Comparison of ENCODE assay signal across 18 cellular contexts in the genomic region with DNA sequence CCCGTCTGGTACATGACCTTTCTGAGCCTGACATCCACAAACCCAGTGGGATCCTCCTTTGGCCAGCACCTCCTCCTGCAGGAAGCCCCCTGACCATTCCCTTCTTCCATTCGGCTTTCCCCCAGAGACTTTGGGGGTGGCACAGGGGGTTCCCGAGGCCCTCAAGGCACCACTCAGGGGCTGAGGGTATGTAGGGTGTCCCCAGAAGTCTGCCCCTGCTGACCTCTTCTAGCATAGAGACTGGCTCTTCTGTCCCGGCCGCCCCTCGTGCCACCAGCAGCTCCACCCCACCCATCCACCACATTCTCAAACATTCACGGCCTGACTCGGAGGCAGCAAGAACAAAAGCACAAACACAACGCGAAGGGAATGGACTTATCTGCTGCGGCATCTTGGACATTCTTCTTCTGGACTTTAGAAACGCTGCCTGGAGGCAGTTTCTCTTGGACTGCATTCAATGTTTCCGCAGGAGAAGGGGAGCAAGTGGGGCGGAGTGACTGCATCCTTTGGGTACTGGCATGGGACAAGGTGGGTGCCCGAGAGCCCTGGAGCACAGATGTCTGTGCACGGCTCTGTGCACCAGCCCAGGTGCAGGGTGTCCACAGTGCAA. TPM values are rescaled to one million over a fixed set of nuclear protein-coding genes. Genes with fewer than 3 reads are reported as not detected.
DNase-seq lines count a peak whose midpoint lies in the region; ATAC-seq and TF ChIP-seq lines count a peak whose summit lies in the region.
"Had no signal": no experiment of that assay in that cellular context is flagged by ENCODE, and none has a peak within 500 bp of the region (broad histone marks: within the 10 kb centered on the region; RNA-seq: fewer than 3 reads in every experiment).

No MANE protein-coding gene starts in this region.

- no peak for ATAC-seq in naive thymus-derived CD4-positive, alpha-beta T cell
- ATAC-seq: activated T-helper 17 cell treated with anti-CD3 and anti-CD28 coated beads, Interleukin-2, amount 50 U/mL, for 72 hours; esophagus mucosa had no signal

- peak; percentile 2 for DNase-seq in stimulated activated CD4-positive, alpha-beta T cell treated with anti-CD3 and anti-CD28 coated beads, Interleukin-4, amount 100 ng/mL, for 24 hours
- no peak for DNase-seq in stimulated activated CD4-positive, alpha-beta T cell treated with anti-CD3 and anti-CD28 coated beads, Interleukin-4, amount 100 ng/mL, for 4 hours
- peak; percentile 17 to 57 for DNase-seq in breast epithelium (ENCODE audit: low spot score in 2 of 2)
- DNase-seq in neural progenitor cell (ENCODE audit: low spot score), result peak; percentile 2
- DNase-seq in NCI-H524 treated with DMSO at 0.1 percent for 48 hours (lab: John Stamatoyannopoulos, UW), result no peak
- DNase-seq in iPS-NIHi11 (ENCODE audit: low spot score), result no peak
- DNase-seq in naive thymus-derived CD4-positive, alpha-beta T cell, result no peak
- DNase-seq: activated CD4-positive, alpha-beta T cell treated with anti-CD3 and anti-CD28 coated beads for 4 hours; mesendoderm; NCI-H1436 treated with DMSO at 0.1 percent for 48 hours; NCI-H226 had no signal

- no peaks in the 10 kb centered on the region for H3K4me1 Mint-ChIP-seq in neural progenitor cell
- H3K4me1 Mint-ChIP-seq in naive thymus-derived CD4-positive, alpha-beta T cell, result peaks cover 0 to 21% (median 11%) of the 10 kb centered on the region in 7 donors

- POLR2A ChIA-PET in naive thymus-derived CD4-positive, alpha-beta T cell (lab: Charles Lee), result no interaction called here

- no peaks in the 10 kb centered on the region for H4K20me1 ChIP-seq in neural progenitor cell (ENCODE audit: low read depth)
- H4K20me1 ChIP-seq: BLaER1 had no signal

- H3K27ac Mint-ChIP-seq in neural progenitor cell, result peak overlapping the region; percentile 7
- H3K27ac Mint-ChIP-seq in naive thymus-derived CD4-positive, alpha-beta T cell, result peak overlapping the region in 1 of 9 donors; percentile 18
- H3K27ac Mint-ChIP-seq: activated T-helper 17 cell treated with anti-CD3 and anti-CD28 coated beads, Interleukin-2, amount 50 U/mL, for 72 hours; dendritic cell treated with granulocyte-macrophage colony-stimulating factor and Interleukin-4, amounts not matched to agents 40 ng/mL and 50 ng/mL, for 4 days; T-helper 2 cell treated with Interferon-gamma antibody and Interleukin-4, amounts not matched to agents 5 μg/mL and 100 μg/mL, for 36 hours; type B pancreatic cell had no signal

- intact Hi-C loops in breast epithelium (cut with DNase I; ENCODE audit: low total_unique reads), result no loop called here
- intact Hi-C loops in naive thymus-derived CD4-positive, alpha-beta T cell (cut with micrococcal nuclease), result no loop called here

- no peaks in the 10 kb centered on the region for H3F3A ChIP-seq in neural progenitor cell (ENCODE audit: low read depth)

- TF ChIP-seq POLR2A in breast epithelium (IDR thresholded peaks at IDR 0.05), result no peak

- H3K36me3 ChIP-seq in breast epithelium, result no peaks in the 10 kb centered on the region
- H3K36me3 ChIP-seq in neural progenitor cell, result no peaks in the 10 kb centered on the region
- no peaks in the 10 kb centered on the region for H3K36me3 ChIP-seq in naive thymus-derived CD4-positive, alpha-beta T cell (ENCODE audit: control insufficient read depth in 2 of 3, insufficient read depth in 3 of 3, low read length in 3 of 3)
- H3K36me3 ChIP-seq: BLaER1 had no signal

- no peaks in the 10 kb centered on the region for H3K27me3 ChIP-seq in breast epithelium
- no peaks in the 10 kb centered on the region for H3K27me3 ChIP-seq in neural progenitor cell
- no peaks in the 10 kb centered on the region for H3K27me3 ChIP-seq in naive thymus-derived CD4-positive, alpha-beta T cell (ENCODE audit: control insufficient read depth in 2 of 2, insufficient read depth in 2 of 2, low read length in 2 of 2)
- H3K27me3 ChIP-seq: BLaER1 had no signal

- no peaks in the 10 kb centered on the region for H3K79me2 ChIP-seq in neural progenitor cell (ENCODE audit: low read depth)

- TF ChIP-seq CTCF in breast epithelium (IDR thresholded peaks at IDR 0.05) (no peak), neural progenitor cell (IDR thresholded peaks at IDR 0.05) (no peak)

- no peaks in the 10 kb centered on the region for H3K36me3 Mint-ChIP-seq in neural progenitor cell
- no peaks in the 10 kb centered on the region for H3K36me3 Mint-ChIP-seq in naive thymus-derived CD4-positive, alpha-beta T cell
- H3K36me3 Mint-ChIP-seq: type B pancreatic cell had no signal

- no peaks in the 10 kb centered on the region for H3K9me3 ChIP-seq in breast epithelium
- no peaks in the 10 kb centered on the region for H3K9me3 ChIP-seq in neural progenitor cell (ENCODE audit: low read depth)
- H3K9me3 ChIP-seq in naive thymus-derived CD4-positive, alpha-beta T cell (ENCODE audit: control insufficient read depth in 2 of 3, low read length in 3 of 3), result no peaks in the 10 kb centered on the region
- H3K9me3 ChIP-seq: BLaER1 had no signal

- H3K4me3 ChIP-seq in breast epithelium (no peak overlapping the region), neural progenitor cell (no peak overlapping the region)
- no peak overlapping the region for H3K4me3 ChIP-seq in naive thymus-derived CD4-positive, alpha-beta T cell (ENCODE audit: low read length)
- H3K4me3 ChIP-seq: BLaER1, skin epidermis had no signal

- H3K4me1 ChIP-seq in breast epithelium (peaks cover 3 to 10% of the 10 kb centered on the region in 2 donors), neural progenitor cell (peaks cover 6% of the 10 kb centered on the region)
- H3K4me1 ChIP-seq in naive thymus-derived CD4-positive, alpha-beta T cell (ENCODE audit: control insufficient read depth in 2 of 2, insufficient read depth in 2 of 2, low read length in 2 of 2), result no peaks in the 10 kb centered on the region
- H3K4me1 ChIP-seq: BLaER1 had no signal

- no peak overlapping the region for H2AFZ ChIP-seq in neural progenitor cell (replicated peaks)

- no peak overlapping the region for H3K4me2 ChIP-seq in neural progenitor cell
- H3K4me2 ChIP-seq: BLaER1 had no signal

- no peak overlapping the region for H3K4me3 Mint-ChIP-seq in neural progenitor cell
- no peak overlapping the region for H3K4me3 Mint-ChIP-seq in naive thymus-derived CD4-positive, alpha-beta T cell
- H3K4me3 Mint-ChIP-seq: activated T-helper 17 cell treated with anti-CD3 and anti-CD28 coated beads, Interleukin-2, amount 50 U/mL, for 72 hours; dendritic cell treated with granulocyte-macrophage colony-stimulating factor and Interleukin-4, amounts not matched to agents 40 ng/mL and 50 ng/mL, for 4 days; T-helper 2 cell treated with Interferon-gamma antibody and Interleukin-4, amounts not matched to agents 5 μg/mL and 100 μg/mL, for 36 hours; type B pancreatic cell had no signal

- CTCF ChIA-PET in naive thymus-derived CD4-positive, alpha-beta T cell (lab: Charles Lee), result no interaction called here

- H3K9me3 Mint-ChIP-seq in neural progenitor cell, result no peaks in the 10 kb centered on the region
- H3K9me3 Mint-ChIP-seq in naive thymus-derived CD4-positive, alpha-beta T cell, result peaks cover 0 to 3% (median 0%) of the 10 kb centered on the region in 11 donors
- H3K9me3 Mint-ChIP-seq: activated T-helper 17 cell treated with anti-CD3 and anti-CD28 coated beads, Interleukin-2, amount 50 U/mL, for 72 hours; dendritic cell treated with granulocyte-macrophage colony-stimulating factor and Interleukin-4, amounts not matched to agents 40 ng/mL and 50 ng/mL, for 4 days; T-helper 2 cell treated with Interferon-gamma antibody and Interleukin-4, amounts not matched to agents 5 μg/mL and 100 μg/mL, for 36 hours; type B pancreatic cell had no signal

- H3K27ac ChIP-seq in breast epithelium (no peak overlapping the region), neural progenitor cell (no peak overlapping the region)
- H3K27ac ChIP-seq in naive thymus-derived CD4-positive, alpha-beta T cell (ENCODE audit: low read depth, low read length), result no peak overlapping the region
- H3K27ac ChIP-seq: BLaER1, skin epidermis had no signal

- H3K9ac ChIP-seq in neural progenitor cell, result no peak overlapping the region
- H3K9ac ChIP-seq: BLaER1 had no signal

- H3K27me3 Mint-ChIP-seq in neural progenitor cell (ENCODE audit: insufficient read depth, low read depth), result peaks cover 8% of the 10 kb centered on the region
- no peaks in the 10 kb centered on the region for H3K27me3 Mint-ChIP-seq in naive thymus-derived CD4-positive, alpha-beta T cell
- H3K27me3 Mint-ChIP-seq: activated T-helper 17 cell treated with anti-CD3 and anti-CD28 coated beads, Interleukin-2, amount 50 U/mL, for 72 hours; dendritic cell treated with granulocyte-macrophage colony-stimulating factor and Interleukin-4, amounts not matched to agents 40 ng/mL and 50 ng/mL, for 4 days; type B pancreatic cell had no signal

RNA-seq across cellular contexts. Expression of a gene that starts 53.9 kb away (rescaled TPM):
- 1 to 10 TPM; 1.1 to 2.5 (median 1.3) TPM for total RNA-seq in breast epithelium
- 1.4 and 2.7 TPM in 2 replicates for total RNA-seq in neural progenitor cell (ENCODE audit: low replicate concordance)
- under 1 TPM in 1 of 5 experiments, not detected in 4; 0.29 TPM for total RNA-seq in naive thymus-derived CD4-positive, alpha-beta T cell
- not detected for polyA plus RNA-seq in naive thymus-derived CD4-positive, alpha-beta T cell

Comparison
In these comparisons a context has a peak if more than half of its experiments do, and no peak if none do; other contexts are left out.
1. DNase-seq: peak in stimulated activated CD4-positive, alpha-beta T cell treated with anti-CD3 and anti-CD28 coated beads, Interleukin-4, amount 100 ng/mL, for 24 hours (single experiment), breast epithelium (2 of 2) and neural progenitor cell (single experiment); none in stimulated activated CD4-positive, alpha-beta T cell treated with anti-CD3 and anti-CD28 coated beads, Interleukin-4, amount 100 ng/mL, for 4 hours (0 of 2), NCI-H524 treated with DMSO at 0.1 percent for 48 hours (single experiment), iPS-NIHi11 (single experiment) and naive thymus-derived CD4-positive, alpha-beta T cell (0 of 9).